ENCODE assay signal across 8 cellular contexts in genomic region chr15:42581272-42581730, GRCh38. TPM values are rescaled to one million over a fixed set of nuclear protein-coding genes. Genes with fewer than 3 reads are reported as not detected.
A peak's percentile ranks its signal among the peaks of the same experiment; 100 is the strongest.
DNase-seq lines count a peak whose midpoint lies in the region; ATAC-seq and TF ChIP-seq lines count a peak whose summit lies in the region.

No MANE protein-coding gene starts in this region.

- no peaks in the 10 kb centered on the region for H3K9me3 ChIP-seq in mucosa of descending colon

- H3K4me1 ChIP-seq in mucosa of descending colon (ENCODE audit: low read depth), result peaks cover 7% of the 10 kb centered on the region

- ATAC-seq in GM19043 (IDR thresholded peaks at IDR 0.05; ENCODE audit: low read depth, unreplicated experiment) (peak; percentile 66), HG03457 (IDR thresholded peaks at IDR 0.05; ENCODE audit: unreplicated experiment) (peak; percentile 57), mucosa of descending colon (peak; percentile 99)

- DNase-seq in AG09309 (ENCODE audit: low read depth), result no peak
- DNase-seq in NOMO-1 treated with DMSO at 0.1 percent for 48 hours (lab: John Stamatoyannopoulos, UW; ENCODE audit: unreplicated experiment), result peak; percentile 79
- DNase-seq in activated T-cell treated with anti-CD3 and anti-CD28 coated beads for 24 hours (ENCODE audit: low read depth), result peak; percentile 66
- peak; percentile 75 for DNase-seq in epithelial cell of esophagus (ENCODE audit: low read depth)
- DNase-seq in mucosa of descending colon, result peak; percentile 85 to 92 (median 89)
- peak; percentile 56 to 65 for DNase-seq in stimulated activated CD8-positive, alpha-beta memory T cell treated with anti-CD3 and anti-CD28 coated beads, Interleukin-2, amount 100 ng/mL, for 1 hour (ENCODE audit: low read depth in 2 of 2)

- TF ChIP-seq CTCF in AG09309 (IDR thresholded peaks at IDR 0.05; ENCODE audit: control insufficient read depth, insufficient read depth, low read depth, low read length, missing control alignments) (no peak), epithelial cell of esophagus (IDR thresholded peaks at IDR 0.05; ENCODE audit: insufficient read depth, low read depth, low read length, missing control alignments) (no peak), mucosa of descending colon (IDR thresholded peaks at IDR 0.05) (no peak)

- intact Hi-C loops in mucosa of descending colon (cut with DNase I, micrococcal nuclease), result no loop called here

- no peaks in the 10 kb centered on the region for H3K36me3 ChIP-seq in mucosa of descending colon (ENCODE audit: low read depth)

- H3K4me3 ChIP-seq in AG09309 (ENCODE audit: control insufficient read depth, low read depth, low read length) (peak overlapping the region; percentile 47), epithelial cell of esophagus (ENCODE audit: low read length) (peak overlapping the region; percentile 41), mucosa of descending colon (peak overlapping the region; percentile 2)

RNA-seq across cellular contexts. Expression of gene STARD9, which starts 5.9 kb away (rescaled TPM):
- total RNA-seq in mucosa of descending colon, result 10 to 100 TPM in 1 of 3 donors, 1 to 10 TPM in 2; 6.1 to 42.8 (median 8.5) TPM

RNA-seq across cellular contexts. Expression of gene HAUS2, which starts 32.7 kb away (rescaled TPM):
- 10 to 100 TPM; 11.7 to 16.5 (median 13.4) TPM for total RNA-seq in mucosa of descending colon

RNA-seq across cellular contexts. Expression of gene LRRC57, which starts 32.7 kb away (rescaled TPM):
- 10 to 100 TPM; 24.1 to 30.9 (median 26.6) TPM for total RNA-seq in mucosa of descending colon
